1 cellular context compared by ENCODE assay signal in the genomic region with DNA sequence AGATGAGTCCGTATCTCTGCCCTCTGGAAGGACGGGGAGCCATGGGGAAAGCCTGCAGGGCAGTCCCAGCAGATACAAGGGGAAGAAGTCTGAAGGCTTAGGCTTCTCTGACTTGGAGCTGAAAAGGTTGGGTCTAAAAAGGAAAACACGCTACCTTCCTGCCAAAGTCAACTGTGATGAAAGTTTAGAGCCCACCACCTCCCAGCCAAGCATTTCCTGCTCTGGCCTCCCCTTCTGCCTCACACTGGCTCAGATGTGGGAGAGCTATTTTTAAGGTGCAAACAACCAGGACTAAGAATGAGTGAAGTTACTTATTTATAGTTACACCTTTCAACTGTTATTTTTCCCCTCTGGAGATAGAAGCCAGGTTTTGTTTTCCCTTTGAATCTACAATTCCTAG.
TF ChIP-seq lines count a peak whose summit lies in the region.

No MANE protein-coding gene starts in this region.

TF ChIP-seq in HepG2, 621 proteins besides CTCF, POLR2A, EP300 and RAD21 (continued from another document):
- TF ChIP-seq, protein P1, sequence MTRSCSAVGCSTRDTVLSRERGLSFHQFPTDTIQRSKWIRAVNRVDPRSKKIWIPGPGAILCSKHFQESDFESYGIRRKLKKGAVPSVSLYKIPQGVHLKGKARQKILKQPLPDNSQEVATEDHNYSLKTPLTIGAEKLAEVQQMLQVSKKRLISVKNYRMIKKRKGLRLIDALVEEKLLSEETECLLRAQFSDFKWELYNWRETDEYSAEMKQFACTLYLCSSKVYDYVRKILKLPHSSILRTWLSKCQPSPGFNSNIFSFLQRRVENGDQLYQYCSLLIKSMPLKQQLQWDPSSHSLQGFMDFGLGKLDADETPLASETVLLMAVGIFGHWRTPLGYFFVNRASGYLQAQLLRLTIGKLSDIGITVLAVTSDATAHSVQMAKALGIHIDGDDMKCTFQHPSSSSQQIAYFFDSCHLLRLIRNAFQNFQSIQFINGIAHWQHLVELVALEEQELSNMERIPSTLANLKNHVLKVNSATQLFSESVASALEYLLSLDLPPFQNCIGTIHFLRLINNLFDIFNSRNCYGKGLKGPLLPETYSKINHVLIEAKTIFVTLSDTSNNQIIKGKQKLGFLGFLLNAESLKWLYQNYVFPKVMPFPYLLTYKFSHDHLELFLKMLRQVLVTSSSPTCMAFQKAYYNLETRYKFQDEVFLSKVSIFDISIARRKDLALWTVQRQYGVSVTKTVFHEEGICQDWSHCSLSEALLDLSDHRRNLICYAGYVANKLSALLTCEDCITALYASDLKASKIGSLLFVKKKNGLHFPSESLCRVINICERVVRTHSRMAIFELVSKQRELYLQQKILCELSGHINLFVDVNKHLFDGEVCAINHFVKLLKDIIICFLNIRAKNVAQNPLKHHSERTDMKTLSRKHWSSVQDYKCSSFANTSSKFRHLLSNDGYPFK (CRISPR knock-in tag; IDR thresholded peaks at IDR 0.05; ENCODE audit: borderline replicate concordance) = 0 out of 2 replicates have a peak, but pooled peaks have one; percentile 31
- no peak for TF ChIP-seq RCOR2 (CRISPR knock-in tag; IDR thresholded peaks at IDR 0.05)
- TF ChIP-seq, protein P2, sequence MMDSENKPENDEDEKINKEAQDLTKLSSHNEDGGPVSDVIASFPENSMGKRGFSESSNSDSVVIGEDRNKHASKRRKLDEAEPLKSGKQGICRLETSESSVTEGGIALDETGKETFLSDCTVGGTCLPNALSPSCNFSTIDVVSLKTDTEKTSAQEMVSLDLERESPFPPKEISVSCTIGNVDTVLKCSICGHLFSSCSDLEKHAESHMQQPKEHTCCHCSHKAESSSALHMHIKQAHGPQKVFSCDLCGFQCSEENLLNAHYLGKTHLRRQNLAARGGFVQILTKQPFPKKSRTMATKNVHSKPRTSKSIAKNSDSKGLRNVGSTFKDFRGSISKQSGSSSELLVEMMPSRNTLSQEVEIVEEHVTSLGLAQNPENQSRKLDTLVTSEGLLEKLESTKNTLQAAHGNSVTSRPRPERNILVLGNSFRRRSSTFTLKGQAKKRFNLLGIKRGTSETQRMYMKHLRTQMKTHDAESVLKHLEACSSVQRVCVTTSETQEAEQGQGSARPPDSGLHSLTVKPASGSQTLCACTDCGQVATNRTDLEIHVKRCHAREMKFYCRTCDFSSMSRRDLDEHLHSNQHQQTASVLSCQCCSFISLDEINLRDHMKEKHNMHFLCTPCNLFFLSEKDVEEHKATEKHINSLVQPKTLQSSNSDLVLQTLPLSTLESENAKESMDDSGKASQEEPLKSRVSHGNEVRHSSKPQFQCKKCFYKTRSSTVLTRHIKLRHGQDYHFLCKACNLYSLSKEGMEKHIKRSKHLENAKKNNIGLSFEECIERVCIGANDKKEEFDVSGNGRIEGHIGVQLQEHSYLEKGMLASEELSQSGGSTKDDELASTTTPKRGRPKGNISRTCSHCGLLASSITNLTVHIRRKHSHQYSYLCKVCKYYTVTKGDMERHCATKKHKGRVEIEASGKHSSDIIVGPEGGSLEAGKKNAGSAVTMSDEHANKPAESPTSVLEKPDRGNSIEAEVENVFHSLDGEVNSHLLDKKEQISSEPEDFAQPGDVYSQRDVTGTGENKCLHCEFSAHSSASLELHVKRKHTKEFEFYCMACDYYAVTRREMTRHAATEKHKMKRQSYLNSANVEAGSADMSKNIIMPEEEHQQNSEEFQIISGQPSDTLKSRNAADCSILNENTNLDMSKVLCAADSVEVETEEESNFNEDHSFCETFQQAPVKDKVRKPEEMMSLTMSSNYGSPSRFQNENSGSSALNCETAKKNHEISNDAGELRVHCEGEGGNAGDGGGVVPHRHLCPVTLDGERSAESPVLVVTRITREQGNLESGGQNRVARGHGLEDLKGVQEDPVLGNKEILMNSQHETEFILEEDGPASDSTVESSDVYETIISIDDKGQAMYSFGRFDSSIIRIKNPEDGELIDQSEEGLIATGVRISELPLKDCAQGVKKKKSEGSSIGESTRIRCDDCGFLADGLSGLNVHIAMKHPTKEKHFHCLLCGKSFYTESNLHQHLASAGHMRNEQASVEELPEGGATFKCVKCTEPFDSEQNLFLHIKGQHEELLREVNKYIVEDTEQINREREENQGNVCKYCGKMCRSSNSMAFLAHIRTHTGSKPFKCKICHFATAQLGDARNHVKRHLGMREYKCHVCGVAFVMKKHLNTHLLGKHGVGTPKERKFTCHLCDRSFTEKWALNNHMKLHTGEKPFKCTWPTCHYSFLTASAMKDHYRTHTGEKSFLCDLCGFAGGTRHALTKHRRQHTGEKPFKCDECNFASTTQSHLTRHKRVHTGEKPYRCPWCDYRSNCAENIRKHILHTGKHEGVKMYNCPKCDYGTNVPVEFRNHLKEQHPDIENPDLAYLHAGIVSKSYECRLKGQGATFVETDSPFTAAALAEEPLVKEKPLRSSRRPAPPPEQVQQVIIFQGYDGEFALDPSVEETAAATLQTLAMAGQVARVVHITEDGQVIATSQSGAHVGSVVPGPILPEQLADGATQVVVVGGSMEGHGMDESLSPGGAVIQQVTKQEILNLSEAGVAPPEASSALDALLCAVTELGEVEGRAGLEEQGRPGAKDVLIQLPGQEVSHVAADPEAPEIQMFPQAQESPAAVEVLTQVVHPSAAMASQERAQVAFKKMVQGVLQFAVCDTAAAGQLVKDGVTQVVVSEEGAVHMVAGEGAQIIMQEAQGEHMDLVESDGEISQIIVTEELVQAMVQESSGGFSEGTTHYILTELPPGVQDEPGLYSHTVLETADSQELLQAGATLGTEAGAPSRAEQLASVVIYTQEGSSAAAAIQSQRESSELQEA (CRISPR knock-in tag; IDR thresholded peaks at IDR 0.05; ENCODE audit: not compliant biosample characterization) = no peak
- no peak for TF ChIP-seq NFIB (CRISPR knock-in tag; IDR thresholded peaks at IDR 0.05; ENCODE audit: borderline replicate concordance)
- TF ChIP-seq ZC3H13 (CRISPR knock-in tag; IDR thresholded peaks at IDR 0.05) = peak; percentile 74; the same call in 1 of the 2 replicates
- no peak for TF ChIP-seq FOXJ3 (CRISPR knock-in tag; IDR thresholded peaks at IDR 0.05; ENCODE audit: borderline replicate concordance)
- 0 out of 2 replicates have a peak, but pooled peaks have one; percentile 10 for TF ChIP-seq ZNF619 (CRISPR knock-in tag; IDR thresholded peaks at IDR 0.05)
- TF ChIP-seq GABPB1 (CRISPR knock-in tag; IDR thresholded peaks at IDR 0.05) = no peak
- TF ChIP-seq, protein P3, sequence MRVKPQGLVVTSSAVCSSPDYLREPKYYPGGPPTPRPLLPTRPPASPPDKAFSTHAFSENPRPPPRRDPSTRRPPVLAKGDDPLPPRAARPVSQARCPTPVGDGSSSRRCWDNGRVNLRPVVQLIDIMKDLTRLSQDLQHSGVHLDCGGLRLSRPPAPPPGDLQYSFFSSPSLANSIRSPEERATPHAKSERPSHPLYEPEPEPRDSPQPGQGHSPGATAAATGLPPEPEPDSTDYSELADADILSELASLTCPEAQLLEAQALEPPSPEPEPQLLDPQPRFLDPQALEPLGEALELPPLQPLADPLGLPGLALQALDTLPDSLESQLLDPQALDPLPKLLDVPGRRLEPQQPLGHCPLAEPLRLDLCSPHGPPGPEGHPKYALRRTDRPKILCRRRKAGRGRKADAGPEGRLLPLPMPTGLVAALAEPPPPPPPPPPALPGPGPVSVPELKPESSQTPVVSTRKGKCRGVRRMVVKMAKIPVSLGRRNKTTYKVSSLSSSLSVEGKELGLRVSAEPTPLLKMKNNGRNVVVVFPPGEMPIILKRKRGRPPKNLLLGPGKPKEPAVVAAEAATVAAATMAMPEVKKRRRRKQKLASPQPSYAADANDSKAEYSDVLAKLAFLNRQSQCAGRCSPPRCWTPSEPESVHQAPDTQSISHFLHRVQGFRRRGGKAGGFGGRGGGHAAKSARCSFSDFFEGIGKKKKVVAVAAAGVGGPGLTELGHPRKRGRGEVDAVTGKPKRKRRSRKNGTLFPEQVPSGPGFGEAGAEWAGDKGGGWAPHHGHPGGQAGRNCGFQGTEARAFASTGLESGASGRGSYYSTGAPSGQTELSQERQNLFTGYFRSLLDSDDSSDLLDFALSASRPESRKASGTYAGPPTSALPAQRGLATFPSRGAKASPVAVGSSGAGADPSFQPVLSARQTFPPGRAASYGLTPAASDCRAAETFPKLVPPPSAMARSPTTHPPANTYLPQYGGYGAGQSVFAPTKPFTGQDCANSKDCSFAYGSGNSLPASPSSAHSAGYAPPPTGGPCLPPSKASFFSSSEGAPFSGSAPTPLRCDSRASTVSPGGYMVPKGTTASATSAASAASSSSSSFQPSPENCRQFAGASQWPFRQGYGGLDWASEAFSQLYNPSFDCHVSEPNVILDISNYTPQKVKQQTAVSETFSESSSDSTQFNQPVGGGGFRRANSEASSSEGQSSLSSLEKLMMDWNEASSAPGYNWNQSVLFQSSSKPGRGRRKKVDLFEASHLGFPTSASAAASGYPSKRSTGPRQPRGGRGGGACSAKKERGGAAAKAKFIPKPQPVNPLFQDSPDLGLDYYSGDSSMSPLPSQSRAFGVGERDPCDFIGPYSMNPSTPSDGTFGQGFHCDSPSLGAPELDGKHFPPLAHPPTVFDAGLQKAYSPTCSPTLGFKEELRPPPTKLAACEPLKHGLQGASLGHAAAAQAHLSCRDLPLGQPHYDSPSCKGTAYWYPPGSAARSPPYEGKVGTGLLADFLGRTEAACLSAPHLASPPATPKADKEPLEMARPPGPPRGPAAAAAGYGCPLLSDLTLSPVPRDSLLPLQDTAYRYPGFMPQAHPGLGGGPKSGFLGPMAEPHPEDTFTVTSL (CRISPR knock-in tag; IDR thresholded peaks at IDR 0.05; ENCODE audit: borderline replicate concordance) = no peak
- no peak for TF ChIP-seq PHF21A (CRISPR knock-in tag; IDR thresholded peaks at IDR 0.05)
- no peak for TF ChIP-seq SRSF9 (IDR thresholded peaks at IDR 0.05; ENCODE audit: borderline replicate concordance, insufficient read depth, low read depth, low read length, poor library complexity, severe bottlenecking)
- TF ChIP-seq, protein P4, sequence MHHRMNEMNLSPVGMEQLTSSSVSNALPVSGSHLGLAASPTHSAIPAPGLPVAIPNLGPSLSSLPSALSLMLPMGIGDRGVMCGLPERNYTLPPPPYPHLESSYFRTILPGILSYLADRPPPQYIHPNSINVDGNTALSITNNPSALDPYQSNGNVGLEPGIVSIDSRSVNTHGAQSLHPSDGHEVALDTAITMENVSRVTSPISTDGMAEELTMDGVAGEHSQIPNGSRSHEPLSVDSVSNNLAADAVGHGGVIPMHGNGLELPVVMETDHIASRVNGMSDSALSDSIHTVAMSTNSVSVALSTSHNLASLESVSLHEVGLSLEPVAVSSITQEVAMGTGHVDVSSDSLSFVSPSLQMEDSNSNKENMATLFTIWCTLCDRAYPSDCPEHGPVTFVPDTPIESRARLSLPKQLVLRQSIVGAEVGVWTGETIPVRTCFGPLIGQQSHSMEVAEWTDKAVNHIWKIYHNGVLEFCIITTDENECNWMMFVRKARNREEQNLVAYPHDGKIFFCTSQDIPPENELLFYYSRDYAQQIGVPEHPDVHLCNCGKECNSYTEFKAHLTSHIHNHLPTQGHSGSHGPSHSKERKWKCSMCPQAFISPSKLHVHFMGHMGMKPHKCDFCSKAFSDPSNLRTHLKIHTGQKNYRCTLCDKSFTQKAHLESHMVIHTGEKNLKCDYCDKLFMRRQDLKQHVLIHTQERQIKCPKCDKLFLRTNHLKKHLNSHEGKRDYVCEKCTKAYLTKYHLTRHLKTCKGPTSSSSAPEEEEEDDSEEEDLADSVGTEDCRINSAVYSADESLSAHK (CRISPR knock-in tag; IDR thresholded peaks at IDR 0.05; ENCODE audit: borderline replicate concordance) = no peak
- TF ChIP-seq ZNF7 (CRISPR knock-in tag; IDR thresholded peaks at IDR 0.05) = no peak
- TF ChIP-seq KLF6 (CRISPR knock-in tag; IDR thresholded peaks at IDR 0.05) = no peak
- TF ChIP-seq, protein P5, sequence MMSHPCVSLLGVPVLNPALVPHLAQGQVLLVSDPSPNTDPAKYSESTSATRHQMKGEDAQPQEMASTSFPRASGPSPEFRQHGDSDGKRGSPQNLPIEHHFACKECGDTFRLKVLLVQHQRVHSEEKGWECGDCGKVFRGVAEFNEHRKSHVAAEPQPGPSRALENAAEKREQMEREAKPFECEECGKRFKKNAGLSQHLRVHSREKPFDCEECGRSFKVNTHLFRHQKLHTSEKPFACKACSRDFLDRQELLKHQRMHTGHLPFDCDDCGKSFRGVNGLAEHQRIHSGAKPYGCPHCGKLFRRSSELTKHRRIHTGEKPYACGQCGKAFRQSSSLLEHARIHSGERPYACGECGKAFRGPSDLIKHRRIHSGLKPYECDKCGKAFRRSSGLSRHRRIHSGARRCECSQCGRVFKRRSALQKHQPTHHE (CRISPR knock-in tag; IDR thresholded peaks at IDR 0.05; ENCODE audit: borderline replicate concordance) = no peak
- TF ChIP-seq, protein P6, sequence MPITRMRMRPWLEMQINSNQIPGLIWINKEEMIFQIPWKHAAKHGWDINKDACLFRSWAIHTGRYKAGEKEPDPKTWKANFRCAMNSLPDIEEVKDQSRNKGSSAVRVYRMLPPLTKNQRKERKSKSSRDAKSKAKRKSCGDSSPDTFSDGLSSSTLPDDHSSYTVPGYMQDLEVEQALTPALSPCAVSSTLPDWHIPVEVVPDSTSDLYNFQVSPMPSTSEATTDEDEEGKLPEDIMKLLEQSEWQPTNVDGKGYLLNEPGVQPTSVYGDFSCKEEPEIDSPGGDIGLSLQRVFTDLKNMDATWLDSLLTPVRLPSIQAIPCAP (CRISPR knock-in tag; IDR thresholded peaks at IDR 0.05; ENCODE audit: low read depth) = no peak
- TF ChIP-seq, protein P7, sequence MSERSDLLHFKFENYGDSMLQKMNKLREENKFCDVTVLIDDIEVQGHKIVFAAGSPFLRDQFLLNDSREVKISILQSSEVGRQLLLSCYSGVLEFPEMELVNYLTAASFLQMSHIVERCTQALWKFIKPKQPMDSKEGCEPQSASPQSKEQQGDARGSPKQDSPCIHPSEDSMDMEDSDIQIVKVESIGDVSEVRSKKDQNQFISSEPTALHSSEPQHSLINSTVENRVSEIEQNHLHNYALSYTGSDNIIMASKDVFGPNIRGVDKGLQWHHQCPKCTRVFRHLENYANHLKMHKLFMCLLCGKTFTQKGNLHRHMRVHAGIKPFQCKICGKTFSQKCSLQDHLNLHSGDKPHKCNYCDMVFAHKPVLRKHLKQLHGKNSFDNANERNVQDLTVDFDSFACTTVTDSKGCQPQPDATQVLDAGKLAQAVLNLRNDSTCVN (CRISPR knock-in tag; IDR thresholded peaks at IDR 0.05; ENCODE audit: borderline replicate concordance) = no peak
- TF ChIP-seq PTBP1 (IDR thresholded peaks at IDR 0.05; ENCODE audit: low read depth, low read length, poor library complexity, severe bottlenecking) = no peak
- TF ChIP-seq ZFX (CRISPR knock-in tag; IDR thresholded peaks at IDR 0.05; ENCODE audit: low read depth) = peak; percentile 29; the same call in 1 of the 2 replicates
